29 cellular contexts compared by ENCODE assay signal in the genomic region with DNA sequence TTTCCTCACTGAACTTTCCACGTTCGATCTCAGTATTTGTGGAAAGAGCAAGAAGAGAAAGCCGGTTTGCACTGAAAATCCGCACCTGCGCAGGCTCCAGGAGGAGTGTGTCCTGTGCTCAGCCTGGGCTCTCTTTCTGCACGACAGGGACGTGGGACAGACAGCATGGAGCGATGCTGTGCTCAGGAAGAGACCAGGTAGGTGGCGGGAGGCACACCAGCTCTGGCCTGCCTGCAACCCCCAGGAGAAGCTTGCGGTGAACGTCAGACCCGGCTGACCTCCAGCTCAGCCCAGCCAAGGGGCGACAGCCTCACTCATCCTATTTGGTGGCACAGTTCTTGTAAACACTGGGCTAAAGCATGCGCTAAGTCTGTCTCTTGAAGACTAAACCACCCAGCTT.
"Had no signal": no experiment of that assay in that cellular context is flagged by ENCODE, and none has a peak within 500 bp of the region (broad histone marks: within the 10 kb centered on the region; RNA-seq: fewer than 3 reads in every experiment).

No MANE protein-coding gene starts in this region.

- H3K4me1 ChIP-seq: ascending aorta, gastroesophageal sphincter, parathyroid adenoma, right atrium auricular region, stomach, upper lobe of left lung, vagina had no signal

- FAIRE-seq: endothelial cell of umbilical vein, keratinocyte had no signal

- H3K9me3 ChIP-seq: ascending aorta, gastroesophageal sphincter, mucosa of descending colon, right atrium auricular region, stomach, thyroid gland, upper lobe of left lung, vagina had no signal

- ATAC-seq: activated CD4-positive, CD25-positive, alpha-beta regulatory T cell treated with anti-CD3 and anti-CD28 coated beads, Interleukin-2, amount 50 U/mL, for 24 hours; gastroesophageal sphincter; left lobe of liver; mucosa of descending colon; T-cell had no signal

- H3K9me3 Mint-ChIP-seq: activated naive CD8-positive, alpha-beta T cell treated with anti-CD3 and anti-CD28 coated beads, Interleukin-2, amount 10 ng/mL, durations not matched to agents 7 days and 5 days; stimulated activated naive B cell treated with anti-CD40 and anti-IgM and Interleukin-4, amounts not matched to agents 10 μg/mL and 1 μg/mL and 100 μg/mL, for 72 hours; T-cell had no signal

- H2AFZ ChIP-seq: parathyroid adenoma had no signal

- H3K79me2 ChIP-seq: parathyroid adenoma had no signal

- DNase-seq: activated CD4-positive, alpha-beta T cell treated with anti-CD3 and anti-CD28 coated beads for 48 hours; activated CD4-positive, alpha-beta T cell treated with anti-CD3 and anti-CD28 coated beads, Interleukin-2, amount 50 U/mL, for 48 hours; activated CD8-positive, alpha-beta memory T cell treated with anti-CD3 and anti-CD28 coated beads for 24 hours; activated effector memory CD4-positive, alpha-beta T cell treated with Interleukin-2 at 50 U/mL for 16 hours; activated naive CD4-positive, alpha-beta T cell treated with Interleukin-2 at 50 U/mL for 16 hours; activated naive CD8-positive, alpha-beta T cell treated with anti-CD3 and anti-CD28 coated beads, Interleukin-2, amount 10 ng/mL, durations not matched to agents 7 days and 5 days; hippocampal formation; mucosa of descending colon; nucleus accumbens; stimulated activated CD4-positive, alpha-beta T cell treated with anti-CD3 and anti-CD28 coated beads, Interleukin-15, amount 100 ng/mL, for 24 hours; stimulated activated CD4-positive, alpha-beta T cell treated with anti-CD3 and anti-CD28 coated beads, Interleukin-2, amount 100 ng/mL, for 24 hours; stimulated activated naive B cell treated with anti-CD40 and anti-IgM and Interleukin-4, amounts not matched to agents 10 μg/mL and 1 μg/mL and 100 μg/mL, for 72 hours; stomach; T-cell; upper lobe of left lung had no signal

- H3K27ac ChIP-seq: ascending aorta, gastroesophageal sphincter, parathyroid adenoma, right atrium auricular region, stomach, upper lobe of left lung, vagina had no signal

- H3K9ac ChIP-seq: parathyroid adenoma had no signal

- H3K4me2 ChIP-seq: smooth muscle cell had no signal

- H3K27ac Mint-ChIP-seq: activated naive CD8-positive, alpha-beta T cell treated with anti-CD3 and anti-CD28 coated beads, Interleukin-2, amount 10 ng/mL, durations not matched to agents 7 days and 5 days; T-cell; T-helper 2 cell treated with Interferon-gamma antibody and Interleukin-4, amounts not matched to agents 5 μg/mL and 100 μg/mL, for 36 hours had no signal

- H3K27me3 Mint-ChIP-seq: activated naive CD8-positive, alpha-beta T cell treated with anti-CD3 and anti-CD28 coated beads, Interleukin-2, amount 10 ng/mL, durations not matched to agents 7 days and 5 days; brain; stimulated activated naive B cell treated with anti-CD40 and anti-IgM and Interleukin-4, amounts not matched to agents 10 μg/mL and 1 μg/mL and 100 μg/mL, for 72 hours; T-cell had no signal

- H3K4me3 ChIP-seq: ascending aorta, gastroesophageal sphincter, lung, mucosa of descending colon, right atrium auricular region, smooth muscle cell, stomach, thyroid gland, upper lobe of left lung, vagina had no signal

- H3K4me3 Mint-ChIP-seq: activated naive CD8-positive, alpha-beta T cell treated with anti-CD3 and anti-CD28 coated beads, Interleukin-2, amount 10 ng/mL, durations not matched to agents 7 days and 5 days; brain; stimulated activated naive B cell treated with anti-CD40 and anti-IgM and Interleukin-4, amounts not matched to agents 10 μg/mL and 1 μg/mL and 100 μg/mL, for 72 hours; T-cell; T-helper 2 cell treated with Interferon-gamma antibody and Interleukin-4, amounts not matched to agents 5 μg/mL and 100 μg/mL, for 36 hours had no signal

- H3K27me3 ChIP-seq: ascending aorta, gastroesophageal sphincter, right atrium auricular region, stomach, thyroid gland, upper lobe of left lung, vagina had no signal
